In genomic region chr12:124347805-124348658, GRCh38 we compare ENCODE assay signal across 10 cellular contexts. TPM values are rescaled to one million over a fixed set of nuclear protein-coding genes. Genes with fewer than 3 reads are reported as not detected.
DNase-seq lines count a peak whose midpoint lies in the region; ATAC-seq, FAIRE-seq and TF ChIP-seq lines count a peak whose summit lies in the region.
"Had no signal": no experiment of that assay in that cellular context is flagged by ENCODE, and none has a peak within 500 bp of the region (broad histone marks: within the 10 kb centered on the region; RNA-seq: fewer than 3 reads in every experiment).

No MANE protein-coding gene starts in this region.

- intact Hi-C loops in endothelial cell of umbilical vein (cut with micrococcal nuclease), result loop anchor here (2.0 kb wide), 1 partner anchor 419 kb away; no protein-coding TSS in a partner anchor

- TF ChIP-seq POLR2A in endothelial cell of umbilical vein (IDR thresholded peaks at IDR 0.05; ENCODE audit: low read depth, low read length), result no peak

- BruUV-seq in endothelial cell of umbilical vein (replicated peaks; lab: Mats Ljungman, UMichigan), result no TSS peak

- no peak for DNase-seq in endothelial cell of umbilical vein (ENCODE audit: low read depth, low spot score)
- peak; percentile 38 for DNase-seq in stimulated activated CD4-positive, alpha-beta T cell treated with anti-CD3 and anti-CD28 coated beads, Interleukin-15, amount 100 ng/mL, for 24 hours
- no peak for DNase-seq in middle frontal gyrus (ENCODE audit: extremely low spot score, low spot score)
- DNase-seq in cerebellar cortex (ENCODE audit: low spot score), result no peak

- CTCF ChIA-PET in endothelial cell of umbilical vein (lab: Charles Lee), result interaction anchor here (0.7 to 2.1 kb wide), 12 partner anchors 9 to 424 kb away, joined by 3 to 8 read pairs (median 4); no protein-coding TSS in a partner anchor

- H3K79me2 ChIP-seq in endothelial cell of umbilical vein (ENCODE audit: control insufficient read depth, insufficient read depth, low read length), result no peaks in the 10 kb centered on the region

- H3K27ac ChIP-seq in VCaP (peak overlapping the region; percentile 8; the same call in 1 of the 2 replicates), endothelial cell of umbilical vein (ENCODE audit: insufficient read depth, low read depth, low read length) (no peak overlapping the region)

- no peak for ATAC-seq in HG03354 (IDR thresholded peaks at IDR 0.05; ENCODE audit: poor library complexity, severe bottlenecking, unreplicated experiment)
- ATAC-seq in GM21528 (IDR thresholded peaks at IDR 0.05; ENCODE audit: low FRiP score, unreplicated experiment), result no peak
- ATAC-seq: activated T-helper 17 cell treated with anti-CD3 and anti-CD28 coated beads, Interleukin-2, amount 50 U/mL, for 72 hours; naive thymus-derived CD8-positive, alpha-beta T cell had no signal

- H3K36me3 ChIP-seq in endothelial cell of umbilical vein (ENCODE audit: control insufficient read depth in 2 of 2, extremely low read depth in 1 of 2, insufficient read depth in 2 of 2, low read length in 2 of 2), result peaks cover 23 to 72% of the 10 kb centered on the region in 2 experiments

- no peaks in the 10 kb centered on the region for H4K20me1 ChIP-seq in endothelial cell of umbilical vein (replicated peaks; ENCODE audit: control insufficient read depth, extremely low read depth, insufficient read depth, low read length)

- H3K27me3 ChIP-seq in endothelial cell of umbilical vein (ENCODE audit: control insufficient read depth in 2 of 2, insufficient read depth in 2 of 2, low read length in 2 of 2), result no peaks in the 10 kb centered on the region

- no peak for FAIRE-seq in endothelial cell of umbilical vein (lab: Jason Lieb, UNC)

- H3K9ac ChIP-seq in endothelial cell of umbilical vein (replicated peaks; ENCODE audit: extremely low read depth, insufficient read depth, low read length), result no peak overlapping the region

- no peak overlapping the region for H3K4me2 ChIP-seq in endothelial cell of umbilical vein (ENCODE audit: insufficient read depth, low read length)

- POLR2A ChIA-PET in endothelial cell of umbilical vein (lab: Charles Lee), result no interaction called here

- dilution Hi-C loops in endothelial cell of umbilical vein (cut with MboI; ENCODE audit: extremely low pct_ligation_motif_present, low sequenced_read_pairs), result no loop called here

- H3K4me1 ChIP-seq in endothelial cell of umbilical vein (ENCODE audit: control insufficient read depth, extremely low read depth, insufficient read depth, low read length), result peaks cover 5% of the 10 kb centered on the region

- H2AFZ ChIP-seq in endothelial cell of umbilical vein (ENCODE audit: low read depth, low read length), result no peak overlapping the region

- no peaks in the 10 kb centered on the region for H3K9me1 ChIP-seq in endothelial cell of umbilical vein (replicated peaks; ENCODE audit: control insufficient read depth, extremely low read depth, insufficient read depth, low read length)

- TF ChIP-seq CTCF in GM12875 (IDR thresholded peaks at IDR 0.05; ENCODE audit: borderline replicate concordance, insufficient read depth, low read depth, low read length) (peak; percentile 69), VCaP (conservative IDR thresholded peaks at IDR 0.05) (peak; percentile 68), endothelial cell of umbilical vein (IDR thresholded peaks at IDR 0.05; ENCODE audit: extremely low read depth in 1 of 2, insufficient read depth in 1 of 2, low read depth in 1 of 2, low read length in 2 of 2) (peak; percentile 57 to 58)

- H3K4me3 ChIP-seq in GM12875 (ENCODE audit: low read depth, low read length) (no peak overlapping the region), endothelial cell of umbilical vein (replicated peaks in 1 of 3; ENCODE audit: insufficient read depth in 1 of 3, low read depth in 1 of 3, low read length in 3 of 3) (no peak overlapping the region)

- H3K9me3 ChIP-seq in endothelial cell of umbilical vein (replicated peaks; ENCODE audit: control insufficient read depth, insufficient read depth, low read length), result no peaks in the 10 kb centered on the region

TF ChIP-seq in endothelial cell of umbilical vein, 7 proteins besides CTCF, POLR2A, EP300 and RAD21:
- TF ChIP-seq JUN (IDR thresholded peaks at IDR 0.05; ENCODE audit: borderline replicate concordance, insufficient read depth, insufficient read length, low read depth) (no peak), FOS (IDR thresholded peaks at IDR 0.05; ENCODE audit: borderline replicate concordance, insufficient read depth, low read length) (no peak), MYC (IDR thresholded peaks at IDR 0.05; ENCODE audit: low read depth, low read length) (no peak), EZH2 (IDR thresholded peaks at IDR 0.05; ENCODE audit: borderline replicate concordance, low read depth, low read length, severe bottlenecking) (no peak), POLR2AphosphoS5 (IDR thresholded peaks at IDR 0.05; ENCODE audit: insufficient read depth, low read depth, low read length) (no peak), MAX (IDR thresholded peaks at IDR 0.05; ENCODE audit: insufficient read depth, insufficient read length) (no peak), GATA2 (IDR thresholded peaks at IDR 0.05; ENCODE audit: insufficient read depth, insufficient read length, low read depth, low read length) (no peak)

RNA-seq across cellular contexts. Expression of gene RFLNA, which starts 53.1 kb away (rescaled TPM):
- total RNA-seq in endothelial cell of umbilical vein, result 3.4 and 19.7 TPM in 2 replicates
- polyA plus RNA-seq in endothelial cell of umbilical vein, result 24.5 and 51.1 TPM in 2 replicates
- polyA plus RNA-seq in endothelial cell of umbilical vein (2011; cell fraction: cytosol; rRNA removed), result 28.4 and 36.0 TPM in 2 replicates
- 22.4 and 26.9 TPM in 2 replicates for polyA plus RNA-seq in endothelial cell of umbilical vein (2011; cell fraction: nucleus; rRNA removed)
- polyA plus RNA-seq in endothelial cell of umbilical vein (2012), result 107 and 123 TPM in 2 replicates
- 22.9 and 29.5 TPM in 2 replicates for polyA minus RNA-seq in endothelial cell of umbilical vein
- not detected for polyA minus RNA-seq in endothelial cell of umbilical vein (2011; cell fraction: cytosol; rRNA and poly(A)+ RNA removed)
- polyA minus RNA-seq in endothelial cell of umbilical vein (2011; cell fraction: nucleus; rRNA and poly(A)+ RNA removed), result 4.8 and 10.7 TPM in 2 replicates
- total RNA-seq: activated T-helper 17 cell treated with anti-CD3 and anti-CD28 coated beads, Interleukin-2, amount 50 U/mL, for 72 hours; naive thymus-derived CD8-positive, alpha-beta T cell had no signal
- polyA plus RNA-seq: naive thymus-derived CD8-positive, alpha-beta T cell had no signal
